21 cellular contexts compared by ENCODE assay signal in the genomic region with DNA sequence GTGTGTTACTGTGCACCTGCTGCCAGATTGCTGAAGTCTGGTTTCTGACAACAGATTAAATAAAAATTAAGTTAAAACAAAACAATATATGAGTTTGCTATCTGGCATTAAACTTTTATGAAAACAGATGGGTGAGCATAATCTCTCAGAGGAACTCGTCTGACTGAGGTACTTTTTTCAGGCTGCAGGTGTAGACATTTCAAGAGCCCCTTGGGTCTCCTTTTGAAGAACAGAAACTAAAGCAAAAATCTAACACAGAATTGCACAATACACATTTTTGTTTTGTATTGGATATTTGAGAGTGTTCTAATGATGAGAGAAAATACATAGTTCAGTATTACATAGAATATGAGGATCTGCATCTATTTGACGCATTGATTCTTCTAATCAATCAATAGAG.
A peak's percentile ranks its signal among the peaks of the same experiment; 100 is the strongest.
DNase-seq lines count a peak whose midpoint lies in the region; ATAC-seq and TF ChIP-seq lines count a peak whose summit lies in the region.
"Had no signal": no experiment of that assay in that cellular context is flagged by ENCODE, and none has a peak within 500 bp of the region (broad histone marks: within the 10 kb centered on the region; RNA-seq: fewer than 3 reads in every experiment).

No MANE protein-coding gene starts in this region.

- no peak overlapping the region for H3K18ac ChIP-seq in IMR-90 (ENCODE audit: low read depth, low read length)

- no peak overlapping the region for H3K4me3 ChIP-seq in IMR-90 (ENCODE audit: insufficient read depth, low read depth, low read length)
- H3K4me3 ChIP-seq in Karpas-422 (ENCODE audit: low read length), result peak overlapping the region; percentile 25; the same call in 1 of the 2 replicates
- H3K4me3 ChIP-seq: BLaER1, GM12878 had no signal

- no peak overlapping the region for H2AK9ac ChIP-seq in IMR-90 (replicated peaks; ENCODE audit: low read depth, low read length, poor library complexity)

- H3K9ac ChIP-seq in IMR-90 (ENCODE audit: low read depth, low read length) (no peak overlapping the region), Karpas-422 (ENCODE audit: low read length) (no peak overlapping the region)
- H3K9ac ChIP-seq: BLaER1 had no signal

- H2BK5ac ChIP-seq in IMR-90 (ENCODE audit: low read depth, low read length, poor library complexity, severe bottlenecking), result no peak overlapping the region

- intact Hi-C loops in IMR-90 (cut with micrococcal nuclease) (no loop called here), sciatic nerve (cut with DNase I) (no loop called here)

- TF ChIP-seq CTCF in IMR-90 (conservative IDR thresholded peaks at IDR 0.05; ENCODE audit: low read depth, low read length), result no peak

- in situ Hi-C loops in IMR-90 (cut with MboI; ENCODE audit: low sequenced_read_pairs), result no loop called here

- no peak for DNase-seq in IMR-90
- DNase-seq in Karpas-422, result peak; percentile 65
- DNase-seq in RPMI8226, result peak; percentile 10
- no peak for DNase-seq in sciatic nerve (ENCODE audit: low spot score)
- DNase-seq in DMS53 treated with DMSO at 0.1 percent for 48 hours (lab: John Stamatoyannopoulos, UW; ENCODE audit: unreplicated experiment), result no peak
- DNase-seq in SIG-M5 treated with dmso at 0.1 percent for 504 hours (lab: John Stamatoyannopoulos, UW; ENCODE audit: unreplicated experiment), result no peak
- no peak for DNase-seq in HEK293T (ENCODE audit: extremely low spot score)
- DNase-seq: 8988T; ACHN; BE2C; C1 segment of cervical spinal cord; Caco-2; Calu3; CD4-positive, CD25-positive, alpha-beta regulatory T cell; CD8-positive, alpha-beta T cell; DMS79; DND-41; EL; GDM1 had no signal

- CTCF ChIA-PET in IMR-90 (lab: Yijun Ruan, JAX) (no interaction called here), HEK293T (lab: Yijun Ruan, JAX) (no interaction called here)

- H3K27me3 ChIP-seq in IMR-90 (ENCODE audit: control insufficient read depth, insufficient read depth, low read length) (no peaks in the 10 kb centered on the region), Karpas-422 (ENCODE audit: low read length) (no peaks in the 10 kb centered on the region)
- H3K27me3 ChIP-seq: BE2C, BLaER1 had no signal

- no peak overlapping the region for H3K23ac ChIP-seq in IMR-90 (ENCODE audit: low read depth, low read length)

- peaks cover 13% of the 10 kb centered on the region for H3K9me3 ChIP-seq in IMR-90 (ENCODE audit: control insufficient read depth, insufficient read depth, low read length)
- H3K9me3 ChIP-seq in Karpas-422 (ENCODE audit: low read length), result no peaks in the 10 kb centered on the region; the same call in 1 of the 2 replicates
- H3K9me3 ChIP-seq: BE2C, BLaER1, Caco-2 had no signal

- no peak for TF ChIP-seq RAD21 in IMR-90 (IDR thresholded peaks at IDR 0.05; ENCODE audit: low read length)

- dilution Hi-C loops in IMR-90 (cut with HindIII; ENCODE audit: low sequenced_read_pairs, unreplicated experiment), result no loop called here

- no peaks in the 10 kb centered on the region for H3K9me1 ChIP-seq in IMR-90 (ENCODE audit: insufficient read depth, low read length)

- no peak overlapping the region for H3K56ac ChIP-seq in IMR-90 (ENCODE audit: extremely low read depth, insufficient read depth, low read length)

- no peak overlapping the region for H2AFZ ChIP-seq in IMR-90 (replicated peaks; ENCODE audit: low read length, poor library complexity)
- no peak overlapping the region for H2AFZ ChIP-seq in Karpas-422 (ENCODE audit: low read length)

- H3K4me2 ChIP-seq in IMR-90 (ENCODE audit: low read depth, low read length) (no peak overlapping the region), Karpas-422 (ENCODE audit: low read depth, low read length, poor library complexity, severe bottlenecking) (peak overlapping the region; percentile 10)
- H3K4me2 ChIP-seq: BLaER1 had no signal

- H4K20me1 ChIP-seq in IMR-90 (ENCODE audit: insufficient read depth, low read length) (no peaks in the 10 kb centered on the region), Karpas-422 (ENCODE audit: insufficient read depth, low read depth, low read length) (no peaks in the 10 kb centered on the region)
- H4K20me1 ChIP-seq: BLaER1 had no signal

- no peaks in the 10 kb centered on the region for H3K36me3 ChIP-seq in IMR-90 (ENCODE audit: control insufficient read depth, insufficient read depth, low read length)
- H3K36me3 ChIP-seq in Karpas-422 (ENCODE audit: insufficient read depth, low read length), result no peaks in the 10 kb centered on the region
- H3K36me3 ChIP-seq: BE2C, BLaER1 had no signal

- no peak overlapping the region for H2BK15ac ChIP-seq in IMR-90 (ENCODE audit: low read depth, low read length)

- BruUV-seq in IMR-90 (replicated peaks; lab: Mats Ljungman, UMichigan), result no TSS peak

- POLR2A ChIA-PET in IMR-90 (lab: Charles Lee; ENCODE audit: unreplicated experiment) (no interaction called here), HEK293T (lab: Yijun Ruan, JAX) (no interaction called here)

- no peak overlapping the region for H2BK20ac ChIP-seq in IMR-90 (ENCODE audit: low read depth, low read length)

- ATAC-seq in IMR-90 (ENCODE audit: low read depth) (no peak), sciatic nerve (peak; percentile 13)
- ATAC-seq: CD8-positive, alpha-beta T cell; GM12878 had no signal

- WGBS in IMR-90 (ENCODE audit: extremely low coverage in 2 of 2, insufficient read length in 1 of 2), 2 experiments, result 0% methylated on average over 1 of the region's 2 CpGs; no CpG with 5 or more reads in 1 of the 2 experiments

- no peak overlapping the region for H4K91ac ChIP-seq in IMR-90 (ENCODE audit: insufficient read depth, low read depth, low read length)

- no peaks in the 10 kb centered on the region for H3K9me2 ChIP-seq in Karpas-422 (replicated peaks; ENCODE audit: insufficient read depth, low read length)

- no peak overlapping the region for H4K5ac ChIP-seq in IMR-90 (ENCODE audit: low read depth, low read length)

- no peak overlapping the region for H3K4ac ChIP-seq in IMR-90 (ENCODE audit: low read depth, low read length)

- no peaks in the 10 kb centered on the region for H3K79me2 ChIP-seq in Karpas-422 (ENCODE audit: low read length)

- H3K4me1 ChIP-seq in IMR-90 (ENCODE audit: control insufficient read depth, insufficient read depth, low read length), result no peaks in the 10 kb centered on the region
- H3K4me1 ChIP-seq in Karpas-422 (ENCODE audit: low read length), result peaks cover 42% of the 10 kb centered on the region
- H3K4me1 ChIP-seq: BE2C, BLaER1, Caco-2 had no signal

- H3K79me1 ChIP-seq in IMR-90 (ENCODE audit: low read depth in 1 of 2, low read length in 2 of 2), result no peaks in the 10 kb centered on the region

- no peak overlapping the region for H3K14ac ChIP-seq in IMR-90 (replicated peaks; ENCODE audit: low read depth, low read length)

- no peak overlapping the region for H2BK120ac ChIP-seq in IMR-90 (ENCODE audit: low read depth, low read length)

- H4K8ac ChIP-seq in IMR-90 (ENCODE audit: low read depth in 2 of 2, low read length in 2 of 2), result no peak overlapping the region

- no peak overlapping the region for H2AK5ac ChIP-seq in IMR-90 (ENCODE audit: low read depth, low read length)

- no peak for TF ChIP-seq POLR2A in IMR-90 (IDR thresholded peaks at IDR 0.05; ENCODE audit: low read depth, low read length)

- H3K27ac ChIP-seq in IMR-90 (ENCODE audit: insufficient read depth, low read length) (no peak overlapping the region), Karpas-422 (ENCODE audit: low read length) (peak overlapping the region; percentile 83)
- H3K27ac ChIP-seq: BLaER1 had no signal

TF ChIP-seq in IMR-90, 13 proteins besides CTCF, POLR2A, EP300 and RAD21:
- TF ChIP-seq MAFK (IDR thresholded peaks at IDR 0.05; ENCODE audit: low read depth, low read length) (no peak), CEBPB (IDR thresholded peaks at IDR 0.05; ENCODE audit: low read depth, low read length) (0 out of 2 replicates have a peak, but pooled peaks have one; percentile 17), MXI1 (IDR thresholded peaks at IDR 0.05; ENCODE audit: borderline replicate concordance, low read depth, low read length) (no peak), MAZ (IDR thresholded peaks at IDR 0.05; ENCODE audit: borderline replicate concordance, low read depth, low read length) (no peak)
TF ChIP-seq in IMR-90: peak in this region for 1.

TF ChIP-seq in HEK293T, 16 proteins besides CTCF, POLR2A, EP300 and RAD21:
- TF ChIP-seq TARDBP (IDR thresholded peaks at IDR 0.05), result no peak
- TF ChIP-seq LEF1 (IDR thresholded peaks at IDR 0.05; ENCODE audit: borderline replicate concordance), result no peak
- no peak for TF ChIP-seq SUZ12 (IDR thresholded peaks at IDR 0.05)
- TF ChIP-seq FOXM1 (IDR thresholded peaks at IDR 0.05; ENCODE audit: borderline replicate concordance), result no peak
- TF ChIP-seq, protein P1, sequence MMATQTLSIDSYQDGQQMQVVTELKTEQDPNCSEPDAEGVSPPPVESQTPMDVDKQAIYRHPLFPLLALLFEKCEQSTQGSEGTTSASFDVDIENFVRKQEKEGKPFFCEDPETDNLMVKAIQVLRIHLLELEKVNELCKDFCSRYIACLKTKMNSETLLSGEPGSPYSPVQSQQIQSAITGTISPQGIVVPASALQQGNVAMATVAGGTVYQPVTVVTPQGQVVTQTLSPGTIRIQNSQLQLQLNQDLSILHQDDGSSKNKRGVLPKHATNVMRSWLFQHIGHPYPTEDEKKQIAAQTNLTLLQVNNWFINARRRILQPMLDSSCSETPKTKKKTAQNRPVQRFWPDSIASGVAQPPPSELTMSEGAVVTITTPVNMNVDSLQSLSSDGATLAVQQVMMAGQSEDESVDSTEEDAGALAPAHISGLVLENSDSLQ (IDR thresholded peaks at IDR 0.05), result no peak
- no peak for TF ChIP-seq FOXK2 (IDR thresholded peaks at IDR 0.05)
- TF ChIP-seq NFRKB (IDR thresholded peaks at IDR 0.05), result no peak
- TF ChIP-seq FOXA1 (IDR thresholded peaks at IDR 0.05), result no peak
- no peak for TF ChIP-seq SP1 (IDR thresholded peaks at IDR 0.05)
- no peak for TF ChIP-seq ELF4 (IDR thresholded peaks at IDR 0.05)

Comparison
In these comparisons a context has a peak if more than half of its experiments do, and no peak if none do; other contexts are left out.
1. DNase-seq: peak in Karpas-422 (single experiment) and RPMI8226 (single experiment); none in IMR-90 (single experiment), sciatic nerve (single experiment), DMS53 treated with DMSO at 0.1 percent for 48 hours (single experiment), SIG-M5 treated with dmso at 0.1 percent for 504 hours (single experiment) and HEK293T (single experiment).